In genomic region chr4:42445038-42445437, GRCh38 we compare ENCODE assay signal across 1 cellular context.
TF ChIP-seq lines count a peak whose summit lies in the region.

No MANE protein-coding gene starts in this region.

TF ChIP-seq in HepG2, 621 proteins besides CTCF, POLR2A, EP300 and RAD21:
- TF ChIP-seq PHF20 (CRISPR knock-in tag; IDR thresholded peaks at IDR 0.05), result no peak
- TF ChIP-seq CHD2 (IDR thresholded peaks at IDR 0.05; ENCODE audit: low read depth, low read length), result no peak
- TF ChIP-seq GPBP1L1 (CRISPR knock-in tag; IDR thresholded peaks at IDR 0.05), result no peak
- no peak for TF ChIP-seq ZNF878 (CRISPR knock-in tag; IDR thresholded peaks at IDR 0.05)
- TF ChIP-seq, protein P1, sequence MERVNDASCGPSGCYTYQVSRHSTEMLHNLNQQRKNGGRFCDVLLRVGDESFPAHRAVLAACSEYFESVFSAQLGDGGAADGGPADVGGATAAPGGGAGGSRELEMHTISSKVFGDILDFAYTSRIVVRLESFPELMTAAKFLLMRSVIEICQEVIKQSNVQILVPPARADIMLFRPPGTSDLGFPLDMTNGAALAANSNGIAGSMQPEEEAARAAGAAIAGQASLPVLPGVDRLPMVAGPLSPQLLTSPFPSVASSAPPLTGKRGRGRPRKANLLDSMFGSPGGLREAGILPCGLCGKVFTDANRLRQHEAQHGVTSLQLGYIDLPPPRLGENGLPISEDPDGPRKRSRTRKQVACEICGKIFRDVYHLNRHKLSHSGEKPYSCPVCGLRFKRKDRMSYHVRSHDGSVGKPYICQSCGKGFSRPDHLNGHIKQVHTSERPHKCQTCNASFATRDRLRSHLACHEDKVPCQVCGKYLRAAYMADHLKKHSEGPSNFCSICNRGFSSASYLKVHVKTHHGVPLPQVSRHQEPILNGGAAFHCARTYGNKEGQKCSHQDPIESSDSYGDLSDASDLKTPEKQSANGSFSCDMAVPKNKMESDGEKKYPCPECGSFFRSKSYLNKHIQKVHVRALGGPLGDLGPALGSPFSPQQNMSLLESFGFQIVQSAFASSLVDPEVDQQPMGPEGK (CRISPR knock-in tag; IDR thresholded peaks at IDR 0.05), result no peak
